In the genomic region with DNA sequence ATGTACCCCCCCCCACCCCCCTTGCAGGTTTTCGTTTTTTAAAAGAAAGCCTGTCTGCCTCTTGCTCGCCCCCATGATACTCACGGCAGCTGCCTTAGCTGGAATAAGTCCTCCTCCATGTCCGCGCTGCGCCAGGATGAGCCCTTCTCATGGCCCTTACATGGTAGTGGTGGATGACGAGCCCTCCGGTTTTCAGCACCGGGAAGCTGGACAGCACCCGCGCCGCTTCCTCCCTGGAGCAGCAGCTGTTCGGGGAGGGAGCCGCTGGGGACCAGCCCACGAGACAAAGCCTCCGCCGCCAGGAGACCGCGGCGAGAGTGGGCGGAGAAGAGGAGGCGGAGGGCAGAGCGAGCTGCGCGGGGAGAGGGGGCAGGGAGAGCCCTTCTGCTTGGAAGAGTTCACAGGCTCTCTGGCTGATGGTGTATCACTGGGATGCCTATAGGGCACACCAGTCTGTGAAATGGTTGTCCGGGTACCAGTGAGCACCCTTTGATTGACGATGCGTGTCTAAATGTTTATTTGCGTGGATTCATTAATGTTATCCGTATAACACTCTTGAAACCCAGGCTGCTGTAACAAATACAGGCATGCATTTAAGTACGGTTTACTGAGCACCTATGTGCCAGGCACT, we compare ENCODE assay signal across 1 cellular context.
TF ChIP-seq lines count a peak whose summit lies in the region.

SVOP (minus strand) TSS at position 319 of the 631 bp plus-strand sequence; CDS start at position 119, 200 bp downstream.

TF ChIP-seq in HepG2, 621 proteins besides CTCF, POLR2A, EP300 and RAD21 (continued from another document and continues in another):
- TF ChIP-seq KIAA2018 (CRISPR knock-in tag; IDR thresholded peaks at IDR 0.05; ENCODE audit: borderline replicate concordance) (no peak), ZNF556 (CRISPR knock-in tag; IDR thresholded peaks at IDR 0.05; ENCODE audit: borderline replicate concordance) (peak; percentile 51; the same call in 1 of the 2 replicates), XBP1 (CRISPR knock-in tag; IDR thresholded peaks at IDR 0.05) (0 out of 2 replicates have a peak, but pooled peaks have one; percentile 72), GMEB2 (CRISPR knock-in tag; IDR thresholded peaks at IDR 0.05; ENCODE audit: low read depth) (no peak), FOXK2 (IDR thresholded peaks at IDR 0.05) (no peak), CERS6 (CRISPR knock-in tag; IDR thresholded peaks at IDR 0.05) (no peak), ZNF883 (CRISPR knock-in tag; IDR thresholded peaks at IDR 0.05; ENCODE audit: not compliant biosample characterization) (peak; percentile 89), ZNF720 (CRISPR knock-in tag; IDR thresholded peaks at IDR 0.05) (0 out of 2 replicates have a peak, but pooled peaks have one; percentile 70), GLMP (CRISPR knock-in tag; IDR thresholded peaks at IDR 0.05; ENCODE audit: borderline replicate concordance) (no peak), FOXK1 (CRISPR knock-in tag; IDR thresholded peaks at IDR 0.05; ENCODE audit: borderline replicate concordance, low read depth) (peak; percentile 62; the same call in 1 of the 2 replicates), ZNF296 (CRISPR knock-in tag; conservative IDR thresholded peaks at IDR 0.05) (peak; percentile 82; the same call in 1 of the 2 replicates), ZNF562 (CRISPR knock-in tag; IDR thresholded peaks at IDR 0.05; ENCODE audit: borderline replicate concordance) (no peak), ZNF788 (CRISPR knock-in tag; IDR thresholded peaks at IDR 0.05; ENCODE audit: borderline replicate concordance) (no peak), MED8 (CRISPR knock-in tag; IDR thresholded peaks at IDR 0.05; ENCODE audit: insufficient replicate concordance) (no peak), ZNF790 (CRISPR knock-in tag; IDR thresholded peaks at IDR 0.05; ENCODE audit: borderline replicate concordance) (peak; percentile 88; the same call in 1 of the 2 replicates), ZNF333 (CRISPR knock-in tag; IDR thresholded peaks at IDR 0.05; ENCODE audit: borderline replicate concordance) (peak; percentile 47; the same call in 1 of the 2 replicates), E2F5 (CRISPR knock-in tag; conservative IDR thresholded peaks at IDR 0.05) (peak; percentile 71), HOXA5 (CRISPR knock-in tag; IDR thresholded peaks at IDR 0.05) (peak; percentile 97), CCAR2 (optimal IDR thresholded peaks at IDR 0.05; ENCODE audit: low read depth, low read length) (no peak), EHMT2 (IDR thresholded peaks at IDR 0.05; ENCODE audit: borderline replicate concordance, low read depth, low read length) (peak; percentile 90; the same call in 1 of the 2 replicates), CHD4 (IDR thresholded peaks at IDR 0.05; ENCODE audit: borderline replicate concordance, low read length) (no peak), IRF2 (CRISPR knock-in tag; IDR thresholded peaks at IDR 0.05) (peak; percentile 78), BRCA1 (CRISPR knock-in tag; IDR thresholded peaks at IDR 0.05) (peak; percentile 89; the same call in 1 of the 2 replicates), ZNF121 (CRISPR knock-in tag; IDR thresholded peaks at IDR 0.05) (no peak), SP1 (IDR thresholded peaks at IDR 0.05) (no peak), SP1 (CRISPR knock-in tag; IDR thresholded peaks at IDR 0.05) (peak; percentile 50; the same call in 1 of the 2 replicates), ZNF235 (CRISPR knock-in tag; IDR thresholded peaks at IDR 0.05; ENCODE audit: borderline replicate concordance) (no peak), ZBTB8A (CRISPR knock-in tag; IDR thresholded peaks at IDR 0.05; ENCODE audit: borderline replicate concordance, low read depth) (no peak), SCMH1 (CRISPR knock-in tag; IDR thresholded peaks at IDR 0.05; ENCODE audit: borderline replicate concordance) (no peak), TBL1XR1 (IDR thresholded peaks at IDR 0.05; ENCODE audit: borderline replicate concordance, low read length, partially characterized antibody) (no peak), PHB2 (IDR thresholded peaks at IDR 0.05; ENCODE audit: partially characterized antibody) (no peak), SMAD1 (CRISPR knock-in tag; IDR thresholded peaks at IDR 0.05; ENCODE audit: borderline replicate concordance, low read depth) (no peak), ZNF460 (CRISPR knock-in tag; IDR thresholded peaks at IDR 0.05; ENCODE audit: borderline replicate concordance) (no peak), FOXC1 (CRISPR knock-in tag; IDR thresholded peaks at IDR 0.05; ENCODE audit: borderline replicate concordance) (peak; percentile 87), HIVEP1 (CRISPR knock-in tag; IDR thresholded peaks at IDR 0.05) (0 out of 2 replicates have a peak, but pooled peaks have one; percentile 44), ZNF263 (CRISPR knock-in tag; IDR thresholded peaks at IDR 0.05) (peak; percentile 79), PITX1 (CRISPR knock-in tag; IDR thresholded peaks at IDR 0.05) (no peak), ZNF570 (CRISPR knock-in tag; IDR thresholded peaks at IDR 0.05; ENCODE audit: borderline replicate concordance) (no peak), SMYD3 (CRISPR knock-in tag; IDR thresholded peaks at IDR 0.05) (peak; percentile 84; the same call in 1 of the 2 replicates), ZNF776 (CRISPR knock-in tag; IDR thresholded peaks at IDR 0.05) (no peak), ADNP (CRISPR knock-in tag; IDR thresholded peaks at IDR 0.05) (no peak), ZNF605 (CRISPR knock-in tag; IDR thresholded peaks at IDR 0.05) (peak; percentile 82), TCF12 (IDR thresholded peaks at IDR 0.05) (no peak), TCF12 (CRISPR knock-in tag; IDR thresholded peaks at IDR 0.05) (no peak), RXRB (CRISPR knock-in tag; IDR thresholded peaks at IDR 0.05; ENCODE audit: borderline replicate concordance) (peak; percentile 71)
- TF ChIP-seq, protein P1, sequence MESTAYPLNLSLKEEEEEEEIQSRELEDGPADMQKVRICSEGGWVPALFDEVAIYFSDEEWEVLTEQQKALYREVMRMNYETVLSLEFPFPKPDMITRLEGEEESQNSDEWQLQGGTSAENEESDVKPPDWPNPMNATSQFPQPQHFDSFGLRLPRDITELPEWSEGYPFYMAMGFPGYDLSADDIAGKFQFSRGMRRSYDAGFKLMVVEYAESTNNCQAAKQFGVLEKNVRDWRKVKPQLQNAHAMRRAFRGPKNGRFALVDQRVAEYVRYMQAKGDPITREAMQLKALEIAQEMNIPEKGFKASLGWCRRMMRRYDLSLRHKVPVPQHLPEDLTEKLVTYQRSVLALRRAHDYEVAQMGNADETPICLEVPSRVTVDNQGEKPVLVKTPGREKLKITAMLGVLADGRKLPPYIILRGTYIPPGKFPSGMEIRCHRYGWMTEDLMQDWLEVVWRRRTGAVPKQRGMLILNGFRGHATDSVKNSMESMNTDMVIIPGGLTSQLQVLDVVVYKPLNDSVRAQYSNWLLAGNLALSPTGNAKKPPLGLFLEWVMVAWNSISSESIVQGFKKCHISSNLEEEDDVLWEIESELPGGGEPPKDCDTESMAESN (CRISPR knock-in tag; conservative IDR thresholded peaks at IDR 0.05), result 0 out of 2 replicates have a peak, but pooled peaks have one; percentile 77
- TF ChIP-seq, protein P2, sequence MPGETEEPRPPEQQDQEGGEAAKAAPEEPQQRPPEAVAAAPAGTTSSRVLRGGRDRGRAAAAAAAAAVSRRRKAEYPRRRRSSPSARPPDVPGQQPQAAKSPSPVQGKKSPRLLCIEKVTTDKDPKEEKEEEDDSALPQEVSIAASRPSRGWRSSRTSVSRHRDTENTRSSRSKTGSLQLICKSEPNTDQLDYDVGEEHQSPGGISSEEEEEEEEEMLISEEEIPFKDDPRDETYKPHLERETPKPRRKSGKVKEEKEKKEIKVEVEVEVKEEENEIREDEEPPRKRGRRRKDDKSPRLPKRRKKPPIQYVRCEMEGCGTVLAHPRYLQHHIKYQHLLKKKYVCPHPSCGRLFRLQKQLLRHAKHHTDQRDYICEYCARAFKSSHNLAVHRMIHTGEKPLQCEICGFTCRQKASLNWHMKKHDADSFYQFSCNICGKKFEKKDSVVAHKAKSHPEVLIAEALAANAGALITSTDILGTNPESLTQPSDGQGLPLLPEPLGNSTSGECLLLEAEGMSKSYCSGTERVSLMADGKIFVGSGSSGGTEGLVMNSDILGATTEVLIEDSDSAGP (CRISPR knock-in tag; IDR thresholded peaks at IDR 0.05; ENCODE audit: borderline replicate concordance), result peak; percentile 62
